16 cellular contexts compared by ENCODE assay signal in genomic region chr12:67721216-67721615, GRCh38.
DNase-seq lines count a peak whose midpoint lies in the region; ATAC-seq and TF ChIP-seq lines count a peak whose summit lies in the region.
"Had no signal": no experiment of that assay in that cellular context is flagged by ENCODE, and none has a peak within 500 bp of the region (broad histone marks: within the 10 kb centered on the region; RNA-seq: fewer than 3 reads in every experiment).

No MANE protein-coding gene starts in this region.

- H3K9me3 ChIP-seq in mucosa of rectum (ENCODE audit: control insufficient read depth in 2 of 2, low read length in 2 of 2) (no peaks in the 10 kb centered on the region), upper lobe of right lung (no peaks in the 10 kb centered on the region)

- no peak overlapping the region for H3K9ac ChIP-seq in mucosa of rectum (ENCODE audit: low read depth in 1 of 2, low read length in 2 of 2)
- H3K9ac ChIP-seq: KMS-11 had no signal

- peak overlapping the region; percentile 61 to 66 for H3K27ac ChIP-seq in mucosa of rectum (ENCODE audit: low read depth in 2 of 2, low read length in 2 of 2)
- no peak overlapping the region for H3K27ac ChIP-seq in upper lobe of right lung
- H3K27ac ChIP-seq: KMS-11, skin epidermis had no signal

- TF ChIP-seq CTCF in fibroblast of villous mesenchyme (IDR thresholded peaks at IDR 0.05; ENCODE audit: insufficient read depth, low read depth, low read length) (no peak), upper lobe of right lung (IDR thresholded peaks at IDR 0.05) (no peak)

- H3K4me3 ChIP-seq in fibroblast of villous mesenchyme (ENCODE audit: low read depth, low read length) = no peak overlapping the region
- H3K4me3 ChIP-seq in mucosa of rectum (ENCODE audit: low read length in 2 of 2) = peak overlapping the region; percentile 10 to 22
- H3K4me3 ChIP-seq in upper lobe of right lung = no peak overlapping the region
- H3K4me3 ChIP-seq: skin epidermis had no signal

- peak; percentile 36 for DNase-seq in NCI-H748 (lab: John Stamatoyannopoulos, UW; ENCODE audit: unreplicated experiment)
- DNase-seq in NCI-H748 treated with DMSO at 0.1 percent for 48 hours (lab: John Stamatoyannopoulos, UW) = no peak
- peak; percentile 59 for DNase-seq in fibroblast of villous mesenchyme (ENCODE audit: low read depth)
- DNase-seq in upper lobe of right lung = no peak
- DNase-seq in superior temporal gyrus (ENCODE audit: extremely low spot score) = no peak
- no peak for DNase-seq in NCI-H446 treated with DMSO at 0.1 percent for 48 hours (lab: John Stamatoyannopoulos, UW)
- DNase-seq in DMS 273 (lab: John Stamatoyannopoulos, UW; ENCODE audit: unreplicated experiment) = no peak
- DNase-seq: ACHN; activated CD8-positive, alpha-beta memory T cell treated with anti-CD3 and anti-CD28 coated beads for 24 hours; activated gamma-delta T cell; effector CD4-positive, alpha-beta T cell; naive thymus-derived CD8-positive, alpha-beta T cell; NCI-H1930 had no signal

- intact Hi-C loops in upper lobe of right lung (cut with DNase I) = no loop called here

- H3K36me3 ChIP-seq in mucosa of rectum (ENCODE audit: control insufficient read depth in 2 of 2, insufficient read depth in 2 of 2, low read length in 2 of 2) = no peaks in the 10 kb centered on the region
- no peaks in the 10 kb centered on the region for H3K36me3 ChIP-seq in upper lobe of right lung

- ATAC-seq in upper lobe of right lung = peak; percentile 77
- ATAC-seq: naive thymus-derived CD8-positive, alpha-beta T cell had no signal

- H3K4me1 ChIP-seq in mucosa of rectum (ENCODE audit: control insufficient read depth in 2 of 2, insufficient read depth in 2 of 2, low read length in 2 of 2) (peaks cover 13 to 22% of the 10 kb centered on the region in 2 donors), upper lobe of right lung (peaks cover 5% of the 10 kb centered on the region)

- no peaks in the 10 kb centered on the region for H3K27me3 ChIP-seq in mucosa of rectum (ENCODE audit: control insufficient read depth in 2 of 2, insufficient read depth in 2 of 2, low read length in 2 of 2)
- no peaks in the 10 kb centered on the region for H3K27me3 ChIP-seq in upper lobe of right lung

Comparison
In these comparisons a context has a peak if more than half of its experiments do, and no peak if none do; other contexts are left out.
1. DNase-seq: peak in NCI-H748 (single experiment) and fibroblast of villous mesenchyme (single experiment); none in NCI-H748 treated with DMSO at 0.1 percent for 48 hours (single experiment), upper lobe of right lung (single experiment), superior temporal gyrus (single experiment), NCI-H446 treated with DMSO at 0.1 percent for 48 hours (single experiment) and DMS 273 (single experiment).
2. H3K4me3 ChIP-seq: peak in mucosa of rectum (2 of 2); none in fibroblast of villous mesenchyme (single experiment) and upper lobe of right lung (single experiment).